8 cellular contexts compared by ENCODE assay signal in the genomic region with DNA sequence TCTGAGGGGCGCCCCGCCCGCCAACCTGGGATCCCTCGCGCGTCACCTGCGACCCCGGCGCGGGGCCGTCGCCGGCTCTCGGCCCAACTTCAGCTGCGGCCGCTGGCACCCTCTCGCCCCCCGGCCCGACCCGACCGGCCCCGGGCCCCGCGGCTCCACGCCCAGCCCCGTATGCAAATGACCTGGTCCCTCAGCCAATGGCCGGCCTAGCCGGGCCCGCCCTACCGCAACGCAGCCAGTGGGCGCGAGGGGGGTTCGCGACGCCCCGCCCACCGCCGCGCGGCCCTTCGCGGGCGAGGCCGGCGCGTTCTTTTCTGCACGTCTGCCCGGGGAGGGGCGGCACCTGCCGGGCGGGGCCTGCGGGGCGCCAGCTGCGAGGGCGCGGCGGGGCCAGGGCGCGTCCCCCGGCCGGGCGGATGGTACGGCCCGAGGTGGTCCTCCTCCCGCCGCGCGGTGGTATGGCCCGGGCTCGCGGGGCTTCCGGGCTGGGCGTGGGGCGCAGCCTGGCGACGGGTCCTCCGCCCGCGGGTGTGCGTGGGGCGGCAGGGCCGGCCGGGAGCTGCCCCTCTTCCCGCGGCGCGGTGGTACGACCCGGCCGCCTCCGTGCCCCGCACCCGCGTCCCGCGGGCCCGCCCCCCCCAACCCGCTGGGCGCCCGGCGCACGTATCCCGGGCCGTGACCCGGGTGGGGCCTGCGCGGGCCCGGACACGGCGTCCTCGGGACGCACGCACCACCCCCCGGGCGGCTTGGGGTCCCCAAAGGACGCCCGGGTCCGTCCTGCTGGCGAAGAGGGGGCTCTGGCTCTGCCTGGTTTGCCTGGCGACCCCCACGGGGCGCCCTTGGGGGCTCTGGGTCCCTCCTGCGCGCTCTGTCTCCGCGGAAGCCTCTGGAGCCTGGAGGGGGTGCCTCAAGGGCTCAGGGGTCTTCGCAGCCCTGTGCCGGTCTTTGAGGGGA.
DNase-seq lines count a peak whose midpoint lies in the region; ATAC-seq and TF ChIP-seq lines count a peak whose summit lies in the region.

No MANE protein-coding gene starts in this region.

- peak; percentile 68 for DNase-seq in DMS 273 treated with DMSO at 0.1 percent for 48 hours (lab: John Stamatoyannopoulos, UW)
- DNase-seq in HuH-7.5 (ENCODE audit: low spot score): peak; percentile 97
- DNase-seq in activated T-cell treated with anti-CD3 and anti-CD28 coated beads for 1 hour (ENCODE audit: low read depth): peak; percentile 85
- DNase-seq in epithelial cell of prostate (ENCODE audit: low read depth, low spot score): peak; percentile 60
- DNase-seq in stimulated activated CD8-positive, alpha-beta memory T cell treated with anti-CD3 and anti-CD28 coated beads, Interleukin-4, amount 100 ng/mL, for 4 hours (ENCODE audit: low read depth in 2 of 2, low spot score in 1 of 2): peak; percentile 63 to 76

- H2AFZ ChIP-seq in OCI-LY1 (ENCODE audit: low read length): no peak overlapping the region

- ATAC-seq in GM21528 (IDR thresholded peaks at IDR 0.05; ENCODE audit: low FRiP score, unreplicated experiment): peak; percentile 78

- H3K9ac ChIP-seq in OCI-LY1 (ENCODE audit: low read length) (peak overlapping the region; percentile 97), mucosa of rectum (ENCODE audit: low read depth in 1 of 2, low read length in 2 of 2) (peak overlapping the region; percentile 92 to 93)

- no peaks in the 10 kb centered on the region for H4K20me1 ChIP-seq in OCI-LY1 (ENCODE audit: insufficient read depth, low read length)

- H3K4me2 ChIP-seq in OCI-LY1 (ENCODE audit: low read length): peak overlapping the region; percentile 100

- H3K27me3 ChIP-seq in OCI-LY1 (ENCODE audit: insufficient read depth, low read length) (peaks cover 5% of the 10 kb centered on the region; the same call in 1 of the 2 replicates), mucosa of rectum (ENCODE audit: control insufficient read depth in 2 of 2, insufficient read depth in 2 of 2, low read length in 2 of 2) (no peaks in the 10 kb centered on the region)

- peaks cover 25% of the 10 kb centered on the region for H3K4me1 ChIP-seq in OCI-LY1 (ENCODE audit: insufficient read depth, low read length, severe bottlenecking)
- peaks cover 11 to 24% of the 10 kb centered on the region in 2 donors for H3K4me1 ChIP-seq in mucosa of rectum (ENCODE audit: control insufficient read depth in 2 of 2, insufficient read depth in 2 of 2, low read length in 2 of 2)

- no peaks in the 10 kb centered on the region for H3F3A ChIP-seq in OCI-LY1 (ENCODE audit: insufficient read depth, low read length)

- H3K9me3 ChIP-seq in OCI-LY1 (ENCODE audit: low read length) (no peaks in the 10 kb centered on the region), mucosa of rectum (ENCODE audit: control insufficient read depth in 2 of 2, low read length in 2 of 2) (no peaks in the 10 kb centered on the region)

- H3K9me2 ChIP-seq in OCI-LY1 (ENCODE audit: low read depth, low read length): no peaks in the 10 kb centered on the region

- TF ChIP-seq CTCF in OCI-LY1 (IDR thresholded peaks at IDR 0.05; ENCODE audit: low read length): no peak

- H3K36me3 ChIP-seq in OCI-LY1 (ENCODE audit: insufficient read depth, low read length): no peaks in the 10 kb centered on the region; the same call in 1 of the 2 replicates
- H3K36me3 ChIP-seq in mucosa of rectum (ENCODE audit: control insufficient read depth in 2 of 2, insufficient read depth in 2 of 2, low read length in 2 of 2): peaks cover 6 to 9% of the 10 kb centered on the region in 2 donors

- H3K79me2 ChIP-seq in OCI-LY1 (ENCODE audit: insufficient read depth, low read length): no peaks in the 10 kb centered on the region

- H3K4me3 ChIP-seq in OCI-LY1 (ENCODE audit: low read depth, low read length, poor library complexity, severe bottlenecking) (peak overlapping the region; percentile 85), mucosa of rectum (ENCODE audit: low read length in 2 of 2) (peak overlapping the region; percentile 74 to 84)

- no peak overlapping the region for H3K27ac ChIP-seq in OCI-LY1 (ENCODE audit: low read depth, low read length, poor library complexity, severe bottlenecking)
- peak overlapping the region; percentile 73 for H3K27ac ChIP-seq in epithelial cell of prostate
- peak overlapping the region; percentile 87 to 96 for H3K27ac ChIP-seq in mucosa of rectum (ENCODE audit: low read depth in 2 of 2, low read length in 2 of 2)
